In the genomic region with DNA sequence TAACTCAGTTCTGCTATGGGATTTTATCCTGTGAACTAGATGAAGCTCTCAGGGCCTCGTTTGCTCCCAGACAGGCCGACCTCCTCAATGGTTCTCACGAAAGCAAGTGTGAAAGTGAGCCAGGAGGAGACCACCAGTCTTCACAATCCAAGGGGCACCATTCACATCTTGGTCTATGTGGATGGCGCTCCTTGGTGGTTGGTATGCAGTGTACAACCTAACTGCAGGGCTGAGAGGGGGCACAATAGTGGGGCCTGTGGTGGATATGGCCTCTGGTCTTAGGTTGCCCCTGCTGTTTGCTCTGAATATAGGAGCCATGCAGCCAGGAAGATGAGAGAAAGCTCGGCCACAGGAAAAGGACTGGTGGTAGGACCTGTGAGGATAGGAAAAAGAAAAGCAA, we compare ENCODE assay signal across 2 cellular contexts.
TF ChIP-seq lines count a peak whose summit lies in the region.

No MANE protein-coding gene starts in this region.

TF ChIP-seq in WTC11, 78 proteins besides CTCF, POLR2A, EP300 and RAD21:
- TF ChIP-seq, protein P1, sequence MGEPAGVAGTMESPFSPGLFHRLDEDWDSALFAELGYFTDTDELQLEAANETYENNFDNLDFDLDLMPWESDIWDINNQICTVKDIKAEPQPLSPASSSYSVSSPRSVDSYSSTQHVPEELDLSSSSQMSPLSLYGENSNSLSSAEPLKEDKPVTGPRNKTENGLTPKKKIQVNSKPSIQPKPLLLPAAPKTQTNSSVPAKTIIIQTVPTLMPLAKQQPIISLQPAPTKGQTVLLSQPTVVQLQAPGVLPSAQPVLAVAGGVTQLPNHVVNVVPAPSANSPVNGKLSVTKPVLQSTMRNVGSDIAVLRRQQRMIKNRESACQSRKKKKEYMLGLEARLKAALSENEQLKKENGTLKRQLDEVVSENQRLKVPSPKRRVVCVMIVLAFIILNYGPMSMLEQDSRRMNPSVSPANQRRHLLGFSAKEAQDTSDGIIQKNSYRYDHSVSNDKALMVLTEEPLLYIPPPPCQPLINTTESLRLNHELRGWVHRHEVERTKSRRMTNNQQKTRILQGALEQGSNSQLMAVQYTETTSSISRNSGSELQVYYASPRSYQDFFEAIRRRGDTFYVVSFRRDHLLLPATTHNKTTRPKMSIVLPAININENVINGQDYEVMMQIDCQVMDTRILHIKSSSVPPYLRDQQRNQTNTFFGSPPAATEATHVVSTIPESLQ (CRISPR knock-in tag; IDR thresholded peaks at IDR 0.05) = no peak
- TF ChIP-seq, protein P2, sequence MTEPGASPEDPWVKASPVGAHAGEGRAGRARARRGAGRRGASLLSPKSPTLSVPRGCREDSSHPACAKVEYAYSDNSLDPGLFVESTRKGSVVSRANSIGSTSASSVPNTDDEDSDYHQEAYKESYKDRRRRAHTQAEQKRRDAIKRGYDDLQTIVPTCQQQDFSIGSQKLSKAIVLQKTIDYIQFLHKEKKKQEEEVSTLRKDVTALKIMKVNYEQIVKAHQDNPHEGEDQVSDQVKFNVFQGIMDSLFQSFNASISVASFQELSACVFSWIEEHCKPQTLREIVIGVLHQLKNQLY (CRISPR knock-in tag; IDR thresholded peaks at IDR 0.05) = no peak
- TF ChIP-seq NR1H2 (CRISPR knock-in tag; IDR thresholded peaks at IDR 0.05) = no peak
- TF ChIP-seq SOX15 (CRISPR knock-in tag; IDR thresholded peaks at IDR 0.05) = no peak
- no peak for TF ChIP-seq TEAD4 (CRISPR knock-in tag; IDR thresholded peaks at IDR 0.05)
- no peak for TF ChIP-seq GRHL2 (CRISPR knock-in tag; IDR thresholded peaks at IDR 0.05; ENCODE audit: insufficient replicate concordance, severe bottlenecking)
- TF ChIP-seq, protein P3, sequence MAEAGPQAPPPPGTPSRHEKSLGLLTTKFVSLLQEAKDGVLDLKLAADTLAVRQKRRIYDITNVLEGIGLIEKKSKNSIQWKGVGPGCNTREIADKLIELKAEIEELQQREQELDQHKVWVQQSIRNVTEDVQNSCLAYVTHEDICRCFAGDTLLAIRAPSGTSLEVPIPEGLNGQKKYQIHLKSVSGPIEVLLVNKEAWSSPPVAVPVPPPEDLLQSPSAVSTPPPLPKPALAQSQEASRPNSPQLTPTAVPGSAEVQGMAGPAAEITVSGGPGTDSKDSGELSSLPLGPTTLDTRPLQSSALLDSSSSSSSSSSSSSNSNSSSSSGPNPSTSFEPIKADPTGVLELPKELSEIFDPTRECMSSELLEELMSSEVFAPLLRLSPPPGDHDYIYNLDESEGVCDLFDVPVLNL (CRISPR knock-in tag; IDR thresholded peaks at IDR 0.05; ENCODE audit: borderline replicate concordance, low read depth) = no peak
- TF ChIP-seq GABPB1 (CRISPR knock-in tag; IDR thresholded peaks at IDR 0.05) = no peak
- no peak for TF ChIP-seq CBFB (CRISPR knock-in tag; IDR thresholded peaks at IDR 0.05; ENCODE audit: low read depth)
- TF ChIP-seq MXD4 (CRISPR knock-in tag; IDR thresholded peaks at IDR 0.05; ENCODE audit: borderline replicate concordance) = no peak
- TF ChIP-seq ZNF232 (CRISPR knock-in tag; IDR thresholded peaks at IDR 0.05) = no peak
- TF ChIP-seq HMGA2 (CRISPR knock-in tag; IDR thresholded peaks at IDR 0.05) = no peak
- TF ChIP-seq EMX1 (CRISPR knock-in tag; IDR thresholded peaks at IDR 0.05) = no peak
- no peak for TF ChIP-seq NFATC4 (CRISPR knock-in tag; IDR thresholded peaks at IDR 0.05)
- no peak for TF ChIP-seq ZNF396 (CRISPR knock-in tag; IDR thresholded peaks at IDR 0.05; ENCODE audit: borderline replicate concordance)

TF ChIP-seq in SK-N-SH treated with all-trans-retinoic acid at 6 μM for 48 hours, 23 proteins besides CTCF, POLR2A, EP300 and RAD21:
- TF ChIP-seq SNAI2 (CRISPR knock-in tag; IDR thresholded peaks at IDR 0.05) = no peak
- no peak for TF ChIP-seq BACH2 (CRISPR knock-in tag; IDR thresholded peaks at IDR 0.05; ENCODE audit: borderline replicate concordance)
- no peak for TF ChIP-seq ZNF8 (CRISPR knock-in tag; IDR thresholded peaks at IDR 0.05)
- no peak for TF ChIP-seq ESRRG (CRISPR knock-in tag; IDR thresholded peaks at IDR 0.05)
- TF ChIP-seq ZNF70 (CRISPR knock-in tag; IDR thresholded peaks at IDR 0.05) = no peak
- no peak for TF ChIP-seq GLIS3 (CRISPR knock-in tag; IDR thresholded peaks at IDR 0.05)
- TF ChIP-seq, protein P4, sequence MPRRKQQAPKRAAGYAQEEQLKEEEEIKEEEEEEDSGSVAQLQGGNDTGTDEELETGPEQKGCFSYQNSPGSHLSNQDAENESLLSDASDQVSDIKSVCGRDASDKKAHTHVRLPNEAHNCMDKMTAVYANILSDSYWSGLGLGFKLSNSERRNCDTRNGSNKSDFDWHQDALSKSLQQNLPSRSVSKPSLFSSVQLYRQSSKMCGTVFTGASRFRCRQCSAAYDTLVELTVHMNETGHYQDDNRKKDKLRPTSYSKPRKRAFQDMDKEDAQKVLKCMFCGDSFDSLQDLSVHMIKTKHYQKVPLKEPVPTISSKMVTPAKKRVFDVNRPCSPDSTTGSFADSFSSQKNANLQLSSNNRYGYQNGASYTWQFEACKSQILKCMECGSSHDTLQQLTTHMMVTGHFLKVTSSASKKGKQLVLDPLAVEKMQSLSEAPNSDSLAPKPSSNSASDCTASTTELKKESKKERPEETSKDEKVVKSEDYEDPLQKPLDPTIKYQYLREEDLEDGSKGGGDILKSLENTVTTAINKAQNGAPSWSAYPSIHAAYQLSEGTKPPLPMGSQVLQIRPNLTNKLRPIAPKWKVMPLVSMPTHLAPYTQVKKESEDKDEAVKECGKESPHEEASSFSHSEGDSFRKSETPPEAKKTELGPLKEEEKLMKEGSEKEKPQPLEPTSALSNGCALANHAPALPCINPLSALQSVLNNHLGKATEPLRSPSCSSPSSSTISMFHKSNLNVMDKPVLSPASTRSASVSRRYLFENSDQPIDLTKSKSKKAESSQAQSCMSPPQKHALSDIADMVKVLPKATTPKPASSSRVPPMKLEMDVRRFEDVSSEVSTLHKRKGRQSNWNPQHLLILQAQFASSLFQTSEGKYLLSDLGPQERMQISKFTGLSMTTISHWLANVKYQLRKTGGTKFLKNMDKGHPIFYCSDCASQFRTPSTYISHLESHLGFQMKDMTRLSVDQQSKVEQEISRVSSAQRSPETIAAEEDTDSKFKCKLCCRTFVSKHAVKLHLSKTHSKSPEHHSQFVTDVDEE (CRISPR knock-in tag; IDR thresholded peaks at IDR 0.05) = no peak
- TF ChIP-seq OSR1 (CRISPR knock-in tag; IDR thresholded peaks at IDR 0.05) = no peak
- TF ChIP-seq, protein P5, sequence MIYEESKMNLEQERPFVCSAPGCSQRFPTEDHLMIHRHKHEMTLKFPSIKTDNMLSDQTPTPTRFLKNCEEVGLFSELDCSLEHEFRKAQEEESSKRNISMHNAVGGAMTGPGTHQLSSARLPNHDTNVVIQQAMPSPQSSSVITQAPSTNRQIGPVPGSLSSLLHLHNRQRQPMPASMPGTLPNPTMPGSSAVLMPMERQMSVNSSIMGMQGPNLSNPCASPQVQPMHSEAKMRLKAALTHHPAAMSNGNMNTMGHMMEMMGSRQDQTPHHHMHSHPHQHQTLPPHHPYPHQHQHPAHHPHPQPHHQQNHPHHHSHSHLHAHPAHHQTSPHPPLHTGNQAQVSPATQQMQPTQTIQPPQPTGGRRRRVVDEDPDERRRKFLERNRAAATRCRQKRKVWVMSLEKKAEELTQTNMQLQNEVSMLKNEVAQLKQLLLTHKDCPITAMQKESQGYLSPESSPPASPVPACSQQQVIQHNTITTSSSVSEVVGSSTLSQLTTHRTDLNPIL (CRISPR knock-in tag; IDR thresholded peaks at IDR 0.05; ENCODE audit: low read depth) = no peak
- TF ChIP-seq ZFP30 (CRISPR knock-in tag; IDR thresholded peaks at IDR 0.05) = no peak
- TF ChIP-seq ARNTL (CRISPR knock-in tag; IDR thresholded peaks at IDR 0.05; ENCODE audit: borderline replicate concordance, low read depth) = no peak
- TF ChIP-seq, protein P6, sequence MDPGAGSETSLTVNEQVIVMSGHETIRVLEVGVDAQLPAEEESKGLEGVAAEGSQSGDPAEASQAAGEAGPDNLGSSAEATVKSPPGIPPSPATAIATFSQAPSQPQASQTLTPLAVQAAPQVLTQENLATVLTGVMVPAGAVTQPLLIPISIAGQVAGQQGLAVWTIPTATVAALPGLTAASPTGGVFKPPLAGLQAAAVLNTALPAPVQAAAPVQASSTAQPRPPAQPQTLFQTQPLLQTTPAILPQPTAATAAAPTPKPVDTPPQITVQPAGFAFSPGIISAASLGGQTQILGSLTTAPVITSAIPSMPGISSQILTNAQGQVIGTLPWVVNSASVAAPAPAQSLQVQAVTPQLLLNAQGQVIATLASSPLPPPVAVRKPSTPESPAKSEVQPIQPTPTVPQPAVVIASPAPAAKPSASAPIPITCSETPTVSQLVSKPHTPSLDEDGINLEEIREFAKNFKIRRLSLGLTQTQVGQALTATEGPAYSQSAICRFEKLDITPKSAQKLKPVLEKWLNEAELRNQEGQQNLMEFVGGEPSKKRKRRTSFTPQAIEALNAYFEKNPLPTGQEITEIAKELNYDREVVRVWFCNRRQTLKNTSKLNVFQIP (CRISPR knock-in tag; IDR thresholded peaks at IDR 0.05; ENCODE audit: borderline replicate concordance, low read depth) = no peak
- TF ChIP-seq PPARA (CRISPR knock-in tag; IDR thresholded peaks at IDR 0.05; ENCODE audit: borderline replicate concordance) = no peak
- TF ChIP-seq, protein P7, sequence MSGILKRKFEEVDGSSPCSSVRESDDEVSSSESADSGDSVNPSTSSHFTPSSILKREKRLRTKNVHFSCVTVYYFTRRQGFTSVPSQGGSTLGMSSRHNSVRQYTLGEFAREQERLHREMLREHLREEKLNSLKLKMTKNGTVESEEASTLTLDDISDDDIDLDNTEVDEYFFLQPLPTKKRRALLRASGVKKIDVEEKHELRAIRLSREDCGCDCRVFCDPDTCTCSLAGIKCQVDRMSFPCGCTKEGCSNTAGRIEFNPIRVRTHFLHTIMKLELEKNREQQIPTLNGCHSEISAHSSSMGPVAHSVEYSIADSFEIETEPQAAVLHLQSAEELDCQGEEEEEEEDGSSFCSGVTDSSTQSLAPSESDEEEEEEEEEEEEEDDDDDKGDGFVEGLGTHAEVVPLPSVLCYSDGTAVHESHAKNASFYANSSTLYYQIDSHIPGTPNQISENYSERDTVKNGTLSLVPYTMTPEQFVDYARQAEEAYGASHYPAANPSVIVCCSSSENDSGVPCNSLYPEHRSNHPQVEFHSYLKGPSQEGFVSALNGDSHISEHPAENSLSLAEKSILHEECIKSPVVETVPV (CRISPR knock-in tag; IDR thresholded peaks at IDR 0.05) = no peak
- no peak for TF ChIP-seq ZC3H10 (CRISPR knock-in tag; IDR thresholded peaks at IDR 0.05)
- TF ChIP-seq TOX (CRISPR knock-in tag; IDR thresholded peaks at IDR 0.05; ENCODE audit: borderline replicate concordance) = no peak
- TF ChIP-seq, protein P8, sequence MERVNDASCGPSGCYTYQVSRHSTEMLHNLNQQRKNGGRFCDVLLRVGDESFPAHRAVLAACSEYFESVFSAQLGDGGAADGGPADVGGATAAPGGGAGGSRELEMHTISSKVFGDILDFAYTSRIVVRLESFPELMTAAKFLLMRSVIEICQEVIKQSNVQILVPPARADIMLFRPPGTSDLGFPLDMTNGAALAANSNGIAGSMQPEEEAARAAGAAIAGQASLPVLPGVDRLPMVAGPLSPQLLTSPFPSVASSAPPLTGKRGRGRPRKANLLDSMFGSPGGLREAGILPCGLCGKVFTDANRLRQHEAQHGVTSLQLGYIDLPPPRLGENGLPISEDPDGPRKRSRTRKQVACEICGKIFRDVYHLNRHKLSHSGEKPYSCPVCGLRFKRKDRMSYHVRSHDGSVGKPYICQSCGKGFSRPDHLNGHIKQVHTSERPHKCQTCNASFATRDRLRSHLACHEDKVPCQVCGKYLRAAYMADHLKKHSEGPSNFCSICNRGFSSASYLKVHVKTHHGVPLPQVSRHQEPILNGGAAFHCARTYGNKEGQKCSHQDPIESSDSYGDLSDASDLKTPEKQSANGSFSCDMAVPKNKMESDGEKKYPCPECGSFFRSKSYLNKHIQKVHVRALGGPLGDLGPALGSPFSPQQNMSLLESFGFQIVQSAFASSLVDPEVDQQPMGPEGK (CRISPR knock-in tag; IDR thresholded peaks at IDR 0.05; ENCODE audit: borderline replicate concordance) = no peak
- no peak for TF ChIP-seq TCF4 (CRISPR knock-in tag; IDR thresholded peaks at IDR 0.05; ENCODE audit: borderline replicate concordance)
- no peak for TF ChIP-seq ZFP3 (CRISPR knock-in tag; IDR thresholded peaks at IDR 0.05)
